14 cellular contexts compared by ENCODE assay signal in genomic region chr2:164657129-164657528, GRCh38. TPM values are rescaled to one million over a fixed set of nuclear protein-coding genes. Genes with fewer than 3 reads are reported as not detected.
DNase-seq lines count a peak whose midpoint lies in the region; ATAC-seq, FAIRE-seq and TF ChIP-seq lines count a peak whose summit lies in the region.
"Had no signal": no experiment of that assay in that cellular context is flagged by ENCODE, and none has a peak within 500 bp of the region (broad histone marks: within the 10 kb centered on the region; RNA-seq: fewer than 3 reads in every experiment).

No MANE protein-coding gene starts in this region.

- H2AFZ ChIP-seq in ACC112 (ENCODE audit: low read length, unreplicated experiment), result no peak overlapping the region
- H2AFZ ChIP-seq in astrocyte (ENCODE audit: low read depth, low read length), result no peak overlapping the region

- DNase-seq in HFFc6 (peak; percentile 88), astrocyte (ENCODE audit: low read depth) (peak; percentile 99), glomerular visceral epithelial cell (ENCODE audit: extremely low spot score) (peak; percentile 85), GM12892 (ENCODE audit: insufficient read length) (no peak), ascending aorta (ENCODE audit: low spot score in 2 of 2) (no peak), activated gamma-delta T cell (lab: John Stamatoyannopoulos, UW) (no peak)
- DNase-seq: activated CD4-positive, alpha-beta T cell treated with anti-CD3 and anti-CD28 coated beads, Interleukin-2, amount 10 ng/mL, durations not matched to agents 24 days and 14 days; H9; upper lobe of left lung had no signal

- FAIRE-seq in astrocyte (lab: Jason Lieb, UNC), result peak; percentile 93
- FAIRE-seq in GM12892 (lab: Jason Lieb, UNC), result no peak

- no peaks in the 10 kb centered on the region for H3K27me3 ChIP-seq in ACC112 (ENCODE audit: insufficient read depth, low read length)
- H3K27me3 ChIP-seq in astrocyte (ENCODE audit: insufficient read depth, low read length), result no peaks in the 10 kb centered on the region
- no peaks in the 10 kb centered on the region for H3K27me3 ChIP-seq in ascending aorta
- H3K27me3 ChIP-seq: upper lobe of left lung had no signal

- no peak for TF ChIP-seq POLR2A in GM12892 (IDR thresholded peaks at IDR 0.05; ENCODE audit: low read depth, low read length)

- TF ChIP-seq CTCF in HFFc6 (IDR thresholded peaks at IDR 0.05), result no peak
- no peak for TF ChIP-seq CTCF in astrocyte (IDR thresholded peaks at IDR 0.05; ENCODE audit: insufficient read depth, low read depth, low read length)
- TF ChIP-seq CTCF in ascending aorta (IDR thresholded peaks at IDR 0.05), result no peak

- H3K4me3 Mint-ChIP-seq in HFFc6, result peak overlapping the region; percentile 6; the same call in 1 of the 2 replicates
- H3K4me3 Mint-ChIP-seq in astrocyte (ENCODE audit: unreplicated experiment), result no peak overlapping the region
- H3K4me3 Mint-ChIP-seq: activated CD4-positive, alpha-beta T cell treated with anti-CD3 and anti-CD28 coated beads, Interleukin-2, amount 10 ng/mL, durations not matched to agents 24 days and 14 days; H9; T-helper 1 cell treated with Interleukin-12 subunit alpha and Interleukin-12 subunit beta and Interleukin-4 antibody, amounts not matched to agents 30 μg/mL and 1 μg/mL, for 36 hours had no signal

- H3K27me3 Mint-ChIP-seq in HFFc6 (ENCODE audit: insufficient read depth) (peaks cover 5% of the 10 kb centered on the region; the same call in 1 of the 2 replicates), astrocyte (ENCODE audit: low read depth, unreplicated experiment) (no peaks in the 10 kb centered on the region)
- H3K27me3 Mint-ChIP-seq: activated CD4-positive, alpha-beta T cell treated with anti-CD3 and anti-CD28 coated beads, Interleukin-2, amount 10 ng/mL, durations not matched to agents 24 days and 14 days; progenitor cell of endocrine pancreas had no signal

- 0 out of 2 replicates have a peak, but pooled peaks cover 10% of the 10 kb centered on the region for H3K36me3 Mint-ChIP-seq in HFFc6 (ENCODE audit: low read depth)
- peaks cover 2% of the 10 kb centered on the region for H3K36me3 Mint-ChIP-seq in astrocyte (ENCODE audit: low read depth, unreplicated experiment)

- H3K4me3 ChIP-seq in ACC112 (ENCODE audit: low read depth, low read length) (no peak overlapping the region), astrocyte (ENCODE audit: insufficient read depth, low read depth, low read length) (no peak overlapping the region), ascending aorta (no peak overlapping the region)
- H3K4me3 ChIP-seq: upper lobe of left lung had no signal

- H3K9me3 Mint-ChIP-seq in HFFc6 (no peaks in the 10 kb centered on the region; the same call in 1 of the 2 replicates), astrocyte (ENCODE audit: unreplicated experiment) (no peaks in the 10 kb centered on the region)
- H3K9me3 Mint-ChIP-seq: activated CD4-positive, alpha-beta T cell treated with anti-CD3 and anti-CD28 coated beads, Interleukin-2, amount 10 ng/mL, durations not matched to agents 24 days and 14 days; T-helper 1 cell treated with Interleukin-12 subunit alpha and Interleukin-12 subunit beta and Interleukin-4 antibody, amounts not matched to agents 30 μg/mL and 1 μg/mL, for 36 hours had no signal

- no peak overlapping the region for H3K9ac ChIP-seq in astrocyte (ENCODE audit: low read length)

- ATAC-seq in HG03342 (IDR thresholded peaks at IDR 0.05; ENCODE audit: unreplicated experiment), result no peak

- H3K27ac Mint-ChIP-seq in HFFc6, result peak overlapping the region; percentile 63
- peak overlapping the region; percentile 55 for H3K27ac Mint-ChIP-seq in astrocyte (ENCODE audit: unreplicated experiment)
- H3K27ac Mint-ChIP-seq: activated CD4-positive, alpha-beta T cell treated with anti-CD3 and anti-CD28 coated beads, Interleukin-2, amount 10 ng/mL, durations not matched to agents 24 days and 14 days; activated T-helper 2 cell treated with anti-CD3 and anti-CD28 coated beads, Interferon-gamma antibody, Interleukin-2, Interleukin-4, amounts not matched to agents 10 μg/mL and 5 μg/mL and 100 μg/mL, durations not matched to agents 14 hours and 24 hours and 36 hours; progenitor cell of endocrine pancreas; T-helper 1 cell treated with Interleukin-12 subunit alpha and Interleukin-12 subunit beta and Interleukin-4 antibody, amounts not matched to agents 30 μg/mL and 1 μg/mL, for 36 hours had no signal

- H3K9me3 ChIP-seq in astrocyte (ENCODE audit: insufficient read depth, low read depth, low read length) (no peaks in the 10 kb centered on the region), ascending aorta (peaks cover 0 to 22% of the 10 kb centered on the region in 2 donors)
- H3K9me3 ChIP-seq: upper lobe of left lung had no signal

- H3K79me2 ChIP-seq in ACC112 (ENCODE audit: control insufficient read depth, insufficient read depth, low read length, unreplicated experiment) (no peaks in the 10 kb centered on the region), astrocyte (ENCODE audit: insufficient read depth, low read length) (no peaks in the 10 kb centered on the region)

- H3K4me1 ChIP-seq in ACC112 (ENCODE audit: control insufficient read depth, insufficient read depth, low read length, unreplicated experiment) (peaks cover 27% of the 10 kb centered on the region), astrocyte (ENCODE audit: insufficient read depth, low read length) (peaks cover 15% of the 10 kb centered on the region), ascending aorta (no peaks in the 10 kb centered on the region)
- H3K4me1 ChIP-seq: upper lobe of left lung had no signal

- no peaks in the 10 kb centered on the region for H4K20me1 ChIP-seq in astrocyte (ENCODE audit: insufficient read depth, low read length)

- peak overlapping the region; percentile 55; the same call in 1 of the 2 replicates for H3K27ac ChIP-seq in ACC112 (ENCODE audit: low read depth, low read length)
- peak overlapping the region; percentile 58 for H3K27ac ChIP-seq in astrocyte (ENCODE audit: low read depth, low read length)
- no peak overlapping the region for H3K27ac ChIP-seq in ascending aorta
- H3K27ac ChIP-seq: upper lobe of left lung had no signal

- H3K4me2 ChIP-seq in astrocyte (ENCODE audit: low read length), result peak overlapping the region; percentile 20

- intact Hi-C loops in ascending aorta (cut with DNase I), result no loop called here

- H3K4me1 Mint-ChIP-seq in HFFc6 (ENCODE audit: low read depth) (peaks cover 42% of the 10 kb centered on the region), astrocyte (ENCODE audit: low read depth, unreplicated experiment) (peaks cover 20% of the 10 kb centered on the region)
- H3K4me1 Mint-ChIP-seq: activated CD4-positive, alpha-beta T cell treated with anti-CD3 and anti-CD28 coated beads, Interleukin-2, amount 10 ng/mL, durations not matched to agents 24 days and 14 days had no signal

- no peaks in the 10 kb centered on the region for H3K36me3 ChIP-seq in ACC112 (ENCODE audit: insufficient read depth, low read length)
- no peaks in the 10 kb centered on the region for H3K36me3 ChIP-seq in astrocyte (ENCODE audit: insufficient read depth, low read length)
- H3K36me3 ChIP-seq in ascending aorta, result peaks cover 0 to 5% of the 10 kb centered on the region in 2 donors
- H3K36me3 ChIP-seq: upper lobe of left lung had no signal

RNA-seq across cellular contexts. Expression of gene GRB14, which starts 35.8 kb away (rescaled TPM):
- under 1 TPM in 1 of 6 experiments, not detected in 5; 0.19 TPM for total RNA-seq in HFFc6 (2021; fragmentation: NEBNext Ultra II Directional; extraction: Animal tissue kit (Norgen Biotek cat#: 25700))
- total RNA-seq in astrocyte, result 8.6 and 11.1 TPM in 2 replicates
- not detected for polyA plus RNA-seq in GM12892 (2012; ENCODE audit: missing spikeins)
- 1.1 TPM for total RNA-seq in ascending aorta
- total RNA-seq: activated CD4-positive, alpha-beta T cell treated with anti-CD3 and anti-CD28 coated beads, Interleukin-2, amount 10 ng/mL, durations not matched to agents 24 days and 14 days; activated T-helper 2 cell treated with anti-CD3 and anti-CD28 coated beads, Interferon-gamma antibody, Interleukin-2, Interleukin-4, amounts not matched to agents 10 μg/mL and 5 μg/mL and 100 μg/mL, durations not matched to agents 14 hours and 24 hours and 36 hours had no signal

Comparison
In these comparisons a context has a peak if more than half of its experiments do, and no peak if none do; other contexts are left out.
1. H3K27ac ChIP-seq: peak in ACC112 (single experiment) and astrocyte (single experiment); none in ascending aorta (0 of 2).
2. DNase-seq: peak in HFFc6 (single experiment), astrocyte (single experiment) and glomerular visceral epithelial cell (single experiment); none in GM12892 (single experiment), ascending aorta (0 of 2) and activated gamma-delta T cell (single experiment).